11 cellular contexts compared by ENCODE assay signal in genomic region chr15:40932146-40932545, GRCh38. TPM values are rescaled to one million over a fixed set of nuclear protein-coding genes. Genes with fewer than 3 reads are reported as not detected.
DNase-seq lines count a peak whose midpoint lies in the region; ATAC-seq, FAIRE-seq and TF ChIP-seq lines count a peak whose summit lies in the region.
"Had no signal": no experiment of that assay in that cellular context is flagged by ENCODE, and none has a peak within 500 bp of the region (broad histone marks: within the 10 kb centered on the region; RNA-seq: fewer than 3 reads in every experiment).

No MANE protein-coding gene starts in this region.

- TF ChIP-seq POLR2A in H54 (IDR thresholded peaks at IDR 0.05; ENCODE audit: low read depth, low read length), result no peak

- H3K27me3 ChIP-seq in mucosa of stomach (ENCODE audit: control insufficient read depth, insufficient read depth, low read length) (peaks cover 58% of the 10 kb centered on the region), endodermal cell (ENCODE audit: control insufficient read depth, insufficient read depth, low read length, poor library complexity, severe bottlenecking) (peaks cover 92% of the 10 kb centered on the region)

- H3K4me3 ChIP-seq in mucosa of stomach (ENCODE audit: low read length) (peak overlapping the region; percentile 17), endodermal cell (ENCODE audit: low read length) (no peak overlapping the region)

- no peaks in the 10 kb centered on the region for H3K9me3 ChIP-seq in mucosa of stomach (ENCODE audit: control insufficient read depth, low read length)
- H3K9me3 ChIP-seq in endodermal cell (ENCODE audit: control insufficient read depth, low read length), result no peaks in the 10 kb centered on the region

- no peak overlapping the region for H3K27ac Mint-ChIP-seq in endodermal cell
- H3K27ac Mint-ChIP-seq: activated naive CD4-positive, alpha-beta T cell treated with anti-CD3 and anti-CD28 coated beads, Interleukin-2, amount 50 U/mL, for 24 hours had no signal

- H3K4me1 Mint-ChIP-seq in endodermal cell, result peaks cover 38% of the 10 kb centered on the region

- H3K4me1 ChIP-seq in mucosa of stomach (ENCODE audit: control insufficient read depth, insufficient read depth, low read length), result peaks cover 61% of the 10 kb centered on the region
- H3K4me1 ChIP-seq in endodermal cell (ENCODE audit: control insufficient read depth, insufficient read depth, low read length), result peaks cover 5% of the 10 kb centered on the region

- H3K9ac ChIP-seq in mucosa of stomach (ENCODE audit: low read length), result peak overlapping the region; percentile 48
- H3K9ac ChIP-seq in endodermal cell (ENCODE audit: extremely low read depth, low read length, poor library complexity, severe bottlenecking), result no peak overlapping the region

- intact Hi-C loops in head of caudate nucleus (cut with DNase I), result no loop called here

- H3K4me3 Mint-ChIP-seq in endodermal cell, result no peak overlapping the region

- WGBS in endodermal cell (ENCODE audit: insufficient coverage in 1 of 2, insufficient read length in 1 of 2), 2 experiments, result 72 to 81% methylated on average over 5 to 8 of the region's 8 CpGs

- FAIRE-seq in H54 (lab: Jason Lieb, UNC), result no peak

- H3K36me3 ChIP-seq in mucosa of stomach (ENCODE audit: control insufficient read depth, insufficient read depth, low read length) (no peaks in the 10 kb centered on the region), endodermal cell (ENCODE audit: control insufficient read depth, insufficient read depth, low read length) (no peaks in the 10 kb centered on the region)

- H3K27me3 Mint-ChIP-seq in endodermal cell (ENCODE audit: insufficient read depth), result peaks cover 93% of the 10 kb centered on the region

- no peak overlapping the region for H3K27ac ChIP-seq in endodermal cell (ENCODE audit: low read depth, low read length)

- H3K36me3 Mint-ChIP-seq in endodermal cell (ENCODE audit: low read depth), result no peaks in the 10 kb centered on the region
- H3K36me3 Mint-ChIP-seq: activated naive CD4-positive, alpha-beta T cell treated with anti-CD3 and anti-CD28 coated beads, Interleukin-2, amount 50 U/mL, for 24 hours had no signal

- no peaks in the 10 kb centered on the region for H3K9me3 Mint-ChIP-seq in endodermal cell
- H3K9me3 Mint-ChIP-seq: activated naive CD4-positive, alpha-beta T cell treated with anti-CD3 and anti-CD28 coated beads, Interleukin-2, amount 50 U/mL, for 24 hours had no signal

- ATAC-seq in GM18907 (IDR thresholded peaks at IDR 0.05; ENCODE audit: unreplicated experiment), result peak; percentile 32

- no peak for TF ChIP-seq CTCF in endodermal cell (conservative IDR thresholded peaks at IDR 0.05)

- DNase-seq in DMS153 (lab: John Stamatoyannopoulos, UW) (peak; percentile 47), SHP77 (lab: John Stamatoyannopoulos, UW) (peak; percentile 67 to 76), endodermal cell (no peak), NCI-H187 treated with DMSO at 0.1 percent for 48 hours (lab: John Stamatoyannopoulos, UW) (no peak), H54 (ENCODE audit: insufficient read length, low spot score) (no peak), head of caudate nucleus (no peak)
- DNase-seq: activated CD4-positive, alpha-beta T cell treated with anti-CD3 and anti-CD28 coated beads, Interleukin-2, amount 50 U/mL, for 4 hours; DMS79 had no signal

RNA-seq across cellular contexts. Expression of gene DLL4, which starts 3.0 kb away (rescaled TPM):
- under 1 TPM; 0.20 to 0.64 TPM for total RNA-seq in endodermal cell
- polyA plus RNA-seq in endodermal cell (2013, experiment 1 of 2), result 0.64 TPM
- polyA plus RNA-seq in endodermal cell (2013, experiment 2 of 2), result 0.66 TPM

RNA-seq across cellular contexts. Expression of gene CHAC1, which starts 21.1 kb away (rescaled TPM):
- 1 to 10 TPM; 6.8 to 9.0 TPM for total RNA-seq in endodermal cell
- 28.5 TPM for polyA plus RNA-seq in endodermal cell (2013, experiment 1 of 2)
- polyA plus RNA-seq in endodermal cell (2013, experiment 2 of 2), result 11.2 TPM

RNA-seq across cellular contexts. Expression of gene VPS18, which starts 37.9 kb away (rescaled TPM):
- 10 to 100 TPM; 26.6 to 29.0 TPM for total RNA-seq in endodermal cell
- 14.6 TPM for polyA plus RNA-seq in endodermal cell (2013, experiment 1 of 2)
- polyA plus RNA-seq in endodermal cell (2013, experiment 2 of 2), result 13.9 TPM

RNA-seq across cellular contexts. Expression of gene RHOV, which starts 58.1 kb away (rescaled TPM):
- 1 to 10 TPM; 1.8 to 2.8 TPM for total RNA-seq in endodermal cell
- polyA plus RNA-seq in endodermal cell (2013, experiment 1 of 2), result 0.39 TPM
- polyA plus RNA-seq in endodermal cell (2013, experiment 2 of 2), result 0.50 TPM

Comparison
In these comparisons a context has a peak if more than half of its experiments do, and no peak if none do; other contexts are left out.
1. DNase-seq: peak in DMS153 (single experiment) and SHP77 (2 of 2); none in endodermal cell (single experiment), NCI-H187 treated with DMSO at 0.1 percent for 48 hours (single experiment), H54 (single experiment) and head of caudate nucleus (0 of 42).